Comparison of ENCODE assay signal across 23 cellular contexts in the genomic region with DNA sequence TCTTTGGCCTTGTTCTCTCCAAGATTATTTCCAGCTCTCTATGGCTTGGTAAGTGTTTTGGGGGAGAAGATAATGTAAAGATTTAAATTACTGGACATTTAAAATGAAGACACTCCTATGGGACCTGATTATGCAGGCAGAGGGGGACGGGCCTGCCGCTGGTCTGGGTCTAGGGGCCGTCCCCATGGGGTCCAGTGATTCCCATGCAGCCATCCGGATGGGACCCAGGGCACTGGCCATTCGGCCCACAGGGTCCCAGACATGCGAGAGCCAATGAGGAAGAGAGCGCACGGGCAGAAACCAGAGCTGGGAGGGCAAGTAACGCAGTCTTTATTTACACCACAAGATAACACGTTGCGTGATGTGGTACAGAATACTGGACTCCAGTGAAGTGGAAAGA.
"Had no signal": no experiment of that assay in that cellular context is flagged by ENCODE, and none has a peak within 500 bp of the region (broad histone marks: within the 10 kb centered on the region; RNA-seq: fewer than 3 reads in every experiment).

No MANE protein-coding gene starts in this region.

- H3K27me3 ChIP-seq: esophagus squamous epithelium, tibial nerve, upper lobe of left lung had no signal

- H3K4me3 ChIP-seq: coronary artery, esophagus squamous epithelium, lower lobe of right lung, psoas muscle, thoracic aorta, tibial nerve, upper lobe of left lung had no signal

- DNase-seq: dermis blood vessel endothelial cell; effector memory CD4-positive, alpha-beta T cell; erythroblast; esophagus squamous epithelium; foreskin melanocyte; glutamatergic neuron; hypothalamus; immature natural killer cell; islet precursor cell; left ventricle myocardium superior; lower lobe of right lung; naive thymus-derived CD8-positive, alpha-beta T cell; psoas muscle; small intestine; stimulated activated CD4-positive, alpha-beta T cell treated with anti-CD3 and anti-CD28 coated beads, Interleukin-15, amount 100 ng/mL, for 24 hours; stimulated activated CD4-positive, alpha-beta T cell treated with anti-CD3 and anti-CD28 coated beads, Interleukin-2, amount 100 ng/mL, for 48 hours; stimulated activated naive B cell treated with anti-CD40 and anti-IgM and Interleukin-4, amounts not matched to agents 10 μg/mL and 1 μg/mL and 100 μg/mL, for 72 hours; upper lobe of left lung had no signal

- H3K4me1 ChIP-seq: esophagus squamous epithelium, lower lobe of right lung, parathyroid adenoma, psoas muscle, tibial nerve, upper lobe of left lung had no signal

- H3K27me3 Mint-ChIP-seq: naive thymus-derived CD8-positive, alpha-beta T cell; stimulated activated naive B cell treated with anti-CD40 and anti-IgM and Interleukin-4, amounts not matched to agents 10 μg/mL and 1 μg/mL and 100 μg/mL, for 72 hours; stimulated activated naive CD8-positive, alpha-beta T cell treated with anti-CD3 and anti-CD28 coated beads, Interleukin-15, Interleukin-2, amounts not matched to agents 100 ng/mL and 50 ng/mL, for 24 hours had no signal

- H3K4me3 Mint-ChIP-seq: immature natural killer cell; naive thymus-derived CD8-positive, alpha-beta T cell; stimulated activated naive B cell treated with anti-CD40 and anti-IgM and Interleukin-4, amounts not matched to agents 10 μg/mL and 1 μg/mL and 100 μg/mL, for 72 hours; stimulated activated naive CD8-positive, alpha-beta T cell treated with anti-CD3 and anti-CD28 coated beads, Interleukin-15, Interleukin-2, amounts not matched to agents 100 ng/mL and 50 ng/mL, for 24 hours had no signal

- H3K9me3 Mint-ChIP-seq: immature natural killer cell; naive thymus-derived CD8-positive, alpha-beta T cell; stimulated activated naive B cell treated with anti-CD40 and anti-IgM and Interleukin-4, amounts not matched to agents 10 μg/mL and 1 μg/mL and 100 μg/mL, for 72 hours; stimulated activated naive CD8-positive, alpha-beta T cell treated with anti-CD3 and anti-CD28 coated beads, Interleukin-15, Interleukin-2, amounts not matched to agents 100 ng/mL and 50 ng/mL, for 24 hours had no signal

- H3K9me3 ChIP-seq: lower lobe of right lung, psoas muscle, upper lobe of left lung had no signal

- ATAC-seq: left ventricle myocardium superior; naive thymus-derived CD8-positive, alpha-beta T cell; stimulated activated naive B cell treated with anti-CD40 and anti-IgM and Interleukin-4, amounts not matched to agents 10 μg/mL and 1 μg/mL and 100 μg/mL, for 72 hours had no signal

- H3K27ac Mint-ChIP-seq: stimulated activated naive B cell treated with anti-CD40 and anti-IgM and Interleukin-4, amounts not matched to agents 10 μg/mL and 1 μg/mL and 100 μg/mL, for 72 hours; stimulated activated naive CD8-positive, alpha-beta T cell treated with anti-CD3 and anti-CD28 coated beads, Interleukin-15, Interleukin-2, amounts not matched to agents 100 ng/mL and 50 ng/mL, for 24 hours had no signal

- H3K4me1 Mint-ChIP-seq: stimulated activated naive B cell treated with anti-CD40 and anti-IgM and Interleukin-4, amounts not matched to agents 10 μg/mL and 1 μg/mL and 100 μg/mL, for 72 hours had no signal
